34 cellular contexts compared by ENCODE assay signal in the genomic region with DNA sequence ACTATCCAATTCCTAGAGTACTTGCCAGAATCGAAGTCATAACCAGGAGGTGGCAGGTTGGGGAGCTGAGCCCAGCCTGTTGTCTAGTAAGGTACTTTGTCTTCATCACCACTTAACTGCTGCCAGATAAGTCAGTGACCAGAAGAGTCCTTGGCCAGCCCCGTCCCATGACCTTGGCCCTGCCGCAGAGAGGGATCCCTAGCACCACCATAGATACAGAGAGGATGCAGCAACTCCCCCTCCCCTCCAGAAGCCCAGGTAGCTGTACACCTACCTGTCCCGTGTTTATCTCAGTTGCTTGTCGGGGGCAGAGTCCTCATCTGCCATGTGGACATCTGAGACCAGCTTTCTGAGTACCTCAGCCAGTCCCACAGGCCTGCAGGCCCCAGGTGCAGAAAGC.
"Had no signal": no experiment of that assay in that cellular context is flagged by ENCODE, and none has a peak within 500 bp of the region (broad histone marks: within the 10 kb centered on the region; RNA-seq: fewer than 3 reads in every experiment).

No MANE protein-coding gene starts in this region.

- H3K4me3 ChIP-seq: MG63 had no signal

- H3K36me3 ChIP-seq: MG63 had no signal

- DNase-seq: Karpas-422, Kasumi-1, MG63, MM.1S, MV-4-11, NCI-H1048, NCI-H1092, NCI-H1092 treated with DMSO at 0.1 percent for 48 hours, NCI-H1105, NCI-H1105 treated with DMSO at 0.1 percent for 48 hours, NCI-H1417, NCI-H1417 treated with DMSO at 0.1 percent for 48 hours, NCI-H1436, NCI-H1436 treated with DMSO at 0.1 percent for 48 hours, NCI-H146, NCI-H1694, NCI-H1694 treated with DMSO at 0.1 percent for 48 hours, NCI-H187, NCI-H187 treated with DMSO at 0.1 percent for 48 hours, NCI-H1930, NCI-H2029, NCI-H2029 treated with DMSO at 0.1 percent for 48 hours, NCI-H2081, NCI-H2081 treated with DMSO at 0.1 percent for 48 hours, NCI-H2107, NCI-H2171, NCI-H2171 treated with DMSO at 0.1 percent for 48 hours, NCI-H2227 treated with DMSO at 0.1 percent for 48 hours, NCI-H226, NCI-H345, NCI-H446, NCI-H446 treated with DMSO at 0.1 percent for 48 hours, NCI-H510A, NCI-H510A treated with DMSO at 0.1 percent for 48 hours had no signal

- H3K27me3 ChIP-seq: MG63 had no signal
